10 cellular contexts compared by ENCODE assay signal in the genomic region with DNA sequence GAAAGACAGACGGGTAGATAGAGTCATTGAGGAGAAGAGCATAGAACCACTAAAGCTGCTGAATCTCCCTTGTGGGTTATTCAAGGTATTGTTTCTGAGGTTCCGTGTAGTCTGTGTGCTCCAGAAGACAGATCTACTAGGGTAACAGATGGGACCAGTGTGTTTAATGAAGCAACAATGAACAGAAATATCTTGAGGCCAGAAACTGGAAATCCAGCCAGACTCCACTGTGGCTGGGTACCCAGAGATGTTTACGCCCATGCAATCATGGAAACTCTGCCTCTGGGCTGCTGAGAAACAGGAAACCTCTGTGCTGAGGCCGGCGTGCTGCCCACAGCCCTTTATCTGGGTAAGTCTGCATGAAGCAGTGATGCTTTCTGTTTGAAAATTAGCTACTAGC. TPM values are rescaled to one million over a fixed set of nuclear protein-coding genes. Genes with fewer than 3 reads are reported as not detected.
A peak's percentile ranks its signal among the peaks of the same experiment; 100 is the strongest.
DNase-seq lines count a peak whose midpoint lies in the region; ATAC-seq and TF ChIP-seq lines count a peak whose summit lies in the region.
"Had no signal": no experiment of that assay in that cellular context is flagged by ENCODE, and none has a peak within 500 bp of the region (broad histone marks: within the 10 kb centered on the region; RNA-seq: fewer than 3 reads in every experiment).

No MANE protein-coding gene starts in this region.

- WGBS in suprapubic skin, result 41% methylated on average over 5 of the region's 5 CpGs

- no peaks in the 10 kb centered on the region for H3K36me3 Mint-ChIP-seq in activated naive CD8-positive, alpha-beta T cell treated with anti-CD3 and anti-CD28 coated beads for 36 hours

- H3K4me3 ChIP-seq in suprapubic skin, result no peak overlapping the region

- no peaks in the 10 kb centered on the region for H3K27me3 ChIP-seq in suprapubic skin

- no peak for TF ChIP-seq POLR2A in suprapubic skin (IDR thresholded peaks at IDR 0.05)

- TF ChIP-seq CTCF in AG09319 (IDR thresholded peaks at IDR 0.05; ENCODE audit: low read depth, low read length) (no peak), omental fat pad (IDR thresholded peaks at IDR 0.05) (no peak), suprapubic skin (IDR thresholded peaks at IDR 0.05) (no peak), RWPE1 (conservative IDR thresholded peaks at IDR 0.05; ENCODE audit: low read depth) (no peak)

- H3K27ac ChIP-seq in suprapubic skin, result no peak overlapping the region
- H3K27ac ChIP-seq in RWPE1, result no peak overlapping the region

- no peaks in the 10 kb centered on the region for H3K4me1 ChIP-seq in suprapubic skin

- DNase-seq in AG09319 (ENCODE audit: extremely low read depth, low read depth) (peak; percentile 69), RPMI7951 (ENCODE audit: low read depth) (peak; percentile 70), mucosa of gallbladder (ENCODE audit: low spot score) (peak; percentile 40), omental fat pad (ENCODE audit: low spot score) (no peak), suprapubic skin (ENCODE audit: low spot score in 2 of 2) (no peak), RWPE1 (ENCODE audit: low spot score) (no peak), NCI-H524 (lab: John Stamatoyannopoulos, UW) (no peak)
- DNase-seq in activated naive CD8-positive, alpha-beta T cell treated with anti-CD3 and anti-CD28 coated beads for 36 hours, result peak; percentile 71
- DNase-seq: DMS53 had no signal

- POLR2A ChIA-PET in RWPE1 (lab: Yijun Ruan, JAX; ENCODE audit: low non-redundant PET), result no interaction called here

- H3K36me3 ChIP-seq in suprapubic skin, result no peaks in the 10 kb centered on the region

- CTCF ChIA-PET in RWPE1 (lab: Yijun Ruan, JAX), result interaction anchor here (1.3 kb wide), 1 partner anchor 12 kb away, joined by 7 read pairs; no protein-coding TSS in a partner anchor

- peaks cover 22% of the 10 kb centered on the region for H3K4me1 Mint-ChIP-seq in activated naive CD8-positive, alpha-beta T cell treated with anti-CD3 and anti-CD28 coated beads for 36 hours

- ATAC-seq in omental fat pad (ENCODE audit: low FRiP score), result no peak

- no peaks in the 10 kb centered on the region for H3K27me3 Mint-ChIP-seq in activated naive CD8-positive, alpha-beta T cell treated with anti-CD3 and anti-CD28 coated beads for 36 hours

- no peaks in the 10 kb centered on the region for H3K9me3 Mint-ChIP-seq in activated naive CD8-positive, alpha-beta T cell treated with anti-CD3 and anti-CD28 coated beads for 36 hours
- H3K9me3 Mint-ChIP-seq: dendritic cell treated with granulocyte-macrophage colony-stimulating factor and Interleukin-4, amounts not matched to agents 40 ng/mL and 50 ng/mL, for 4 days had no signal

- H3K27ac Mint-ChIP-seq in activated naive CD8-positive, alpha-beta T cell treated with anti-CD3 and anti-CD28 coated beads for 36 hours, result peak overlapping the region; percentile 42
- H3K27ac Mint-ChIP-seq: dendritic cell treated with granulocyte-macrophage colony-stimulating factor and Interleukin-4, amounts not matched to agents 40 ng/mL and 50 ng/mL, for 4 days had no signal

- H3K4me3 Mint-ChIP-seq in activated naive CD8-positive, alpha-beta T cell treated with anti-CD3 and anti-CD28 coated beads for 36 hours, result peak overlapping the region; percentile 26
- H3K4me3 Mint-ChIP-seq: dendritic cell treated with granulocyte-macrophage colony-stimulating factor and Interleukin-4, amounts not matched to agents 40 ng/mL and 50 ng/mL, for 4 days had no signal

- TF ChIP-seq EP300 in suprapubic skin (IDR thresholded peaks at IDR 0.05), result no peak

- H3K9me3 ChIP-seq in suprapubic skin, result no peaks in the 10 kb centered on the region

RNA-seq across cellular contexts. Expression of a gene that starts 8.3 kb away (rescaled TPM):
- not detected in 2 replicates for total RNA-seq in RPMI7951 (2014; rRNA removed; shearing (Covaris generic))
- total RNA-seq in activated naive CD8-positive, alpha-beta T cell treated with anti-CD3 and anti-CD28 coated beads for 36 hours, result 1 to 10 TPM in 1 of 2 experiments, under 1 TPM in 1; 0.87 to 1.5 TPM
- total RNA-seq in mucosa of gallbladder (0.06 TPM), omental fat pad (not detected), suprapubic skin (under 1 TPM in 3 of 4 donors, not detected in 1; 0.10 to 0.97 (median 0.11) TPM)

RNA-seq across cellular contexts. Expression of a gene that starts 14.0 kb away (rescaled TPM):
- total RNA-seq in RPMI7951 (2014; rRNA removed; shearing (Covaris generic)), result 38.2 and 45.3 TPM in 2 replicates
- total RNA-seq in activated naive CD8-positive, alpha-beta T cell treated with anti-CD3 and anti-CD28 coated beads for 36 hours, result 100 to 1,000 TPM; 134 to 136 TPM
- total RNA-seq in mucosa of gallbladder (95.6 TPM), omental fat pad (100 to 1,000 TPM; 102 to 144 (median 114) TPM), suprapubic skin (100 to 1,000 TPM in 1 of 4 donors, 10 to 100 TPM in 3; 79.1 to 190 (median 97.2) TPM)

RNA-seq across cellular contexts. Expression of a gene that starts 55.4 kb away (rescaled TPM):
- 2.0 and 3.6 TPM in 2 replicates for total RNA-seq in RPMI7951 (2014; rRNA removed; shearing (Covaris generic))
- 1 to 10 TPM; 6.0 to 6.5 TPM for total RNA-seq in activated naive CD8-positive, alpha-beta T cell treated with anti-CD3 and anti-CD28 coated beads for 36 hours
- total RNA-seq in mucosa of gallbladder (18.6 TPM), omental fat pad (1 to 10 TPM; 1.3 to 5.2 (median 1.5) TPM), suprapubic skin (1 to 10 TPM in 3 of 4 donors, under 1 TPM in 1; 0.86 to 7.5 (median 1.8) TPM)

Comparison
In these comparisons a context has a peak if more than half of its experiments do, and no peak if none do; other contexts are left out.
1. DNase-seq: peak in AG09319 (single experiment), RPMI7951 (single experiment), activated naive CD8-positive, alpha-beta T cell treated with anti-CD3 and anti-CD28 coated beads for 36 hours (single experiment) and mucosa of gallbladder (single experiment); none in omental fat pad (single experiment), suprapubic skin (0 of 2), RWPE1 (single experiment) and NCI-H524 (0 of 2).